38 cellular contexts compared by ENCODE assay signal in the genomic region with DNA sequence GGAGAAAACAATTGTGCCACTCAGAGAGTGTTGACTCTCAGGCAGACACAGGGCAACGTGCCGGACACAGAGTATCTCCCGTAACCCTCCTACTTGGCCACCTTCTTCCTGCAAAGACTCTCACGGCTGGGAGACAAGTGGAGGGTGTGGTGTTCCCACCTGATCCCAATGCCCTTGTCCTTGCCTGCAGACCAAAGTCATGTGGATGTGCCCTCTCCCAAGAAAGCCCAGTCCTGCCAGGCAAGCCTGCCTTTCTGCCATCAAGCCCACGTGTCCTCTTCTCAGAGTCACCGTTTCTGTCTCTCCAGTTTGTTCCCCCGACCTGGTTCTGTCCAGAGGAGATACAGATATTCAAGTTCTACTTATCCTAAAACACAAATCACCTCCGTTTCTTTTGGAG. TPM values are rescaled to one million over a fixed set of nuclear protein-coding genes. Genes with fewer than 3 reads are reported as not detected.
"Had no signal": no experiment of that assay in that cellular context is flagged by ENCODE, and none has a peak within 500 bp of the region (broad histone marks: within the 10 kb centered on the region; RNA-seq: fewer than 3 reads in every experiment).

No MANE protein-coding gene starts in this region.

- H3K27me3 ChIP-seq: ascending aorta had no signal

- H3K4me1 ChIP-seq: ascending aorta, breast epithelium had no signal

- DNase-seq: activated B cell treated with CpG ODN at 0.5 μM for 24 hours; activated CD4-positive, alpha-beta memory T cell treated with anti-CD3 and anti-CD28 coated beads for 36 hours; activated CD4-positive, alpha-beta T cell treated with anti-CD3 and anti-CD28 coated beads for 4 hours; activated CD4-positive, alpha-beta T cell treated with anti-CD3 and anti-CD28 coated beads, Interleukin-2, amount 50 U/mL, for 1 hour; activated CD4-positive, CD25-positive, alpha-beta regulatory T cell treated with anti-CD3 and anti-CD28 coated beads, Interleukin-2, amount 50 U/mL, for 72 hours; activated CD8-positive, alpha-beta memory T cell treated with anti-CD3 and anti-CD28 coated beads, Interleukin-2, amount 50 U/mL, for 4 hours; activated naive CD8-positive, alpha-beta T cell treated with anti-CD3 and anti-CD28 coated beads, Interleukin-2, amount 10 ng/mL, durations not matched to agents 7 days and 5 days; activated T-cell treated with anti-CD3 and anti-CD28 coated beads for 4 hours; activated T-cell treated with anti-CD3 and anti-CD28 coated beads, Interleukin-2, amount 50 U/mL, for 4 hours; amygdala; Karpas-422; KBM-7; NCI-H1105; NCI-H1417 treated with DMSO at 0.1 percent for 48 hours; NCI-H1694; NCI-H1930; NCI-H2081 treated with DMSO at 0.1 percent for 48 hours; NCI-H345; NCI-H510A; NCI-H526; NCI-H748 treated with DMSO at 0.1 percent for 48 hours; NK-92 treated with Interleukin-12 subunit alpha and Interleukin-12 subunit beta, amount 100 ng/mL, for 24 hours; PC-3; SIG-M5; T-helper 1 cell; T-helper 2 cell; T-helper 9 cell had no signal

- ATAC-seq: activated T-cell treated with anti-CD3 and anti-CD28 coated beads, Interleukin-2, amount 50 U/mL, for 4 hours; PC-3; Right ventricle myocardium inferior; SK-N-SH treated with all-trans-retinoic acid at 6 μM for 48 hours had no signal

- H3K4me3 ChIP-seq: ascending aorta, breast epithelium had no signal

- H3K9me3 ChIP-seq: ascending aorta, breast epithelium had no signal

- H3K36me3 ChIP-seq: ascending aorta had no signal

- H3K27ac ChIP-seq: ascending aorta, breast epithelium, RWPE1, VCaP had no signal

- FAIRE-seq: RCC 7860 had no signal

RNA-seq across cellular contexts. Expression of a gene that starts 0.7 kb away (rescaled TPM):
- total RNA-seq: activated B cell treated with CpG ODN at 0.5 μM for 24 hours; activated CD4-positive, alpha-beta memory T cell treated with anti-CD3 and anti-CD28 coated beads for 36 hours; activated naive CD8-positive, alpha-beta T cell treated with anti-CD3 and anti-CD28 coated beads, Interleukin-2, amount 10 ng/mL, durations not matched to agents 7 days and 5 days; activated T-helper 1 cell treated with anti-CD3 and anti-CD28 coated beads, Interleukin-12 subunit alpha, Interleukin-12 subunit beta, Interleukin-2, Interleukin-4 antibody, amounts not matched to agents 30 ng/mL and 10 ng/mL and 1 ng/mL, durations not matched to agents 14 hours and 24 hours and 36 hours; ascending aorta; breast epithelium; cardiac septum; MCF 10A; PC-3; Right ventricle myocardium inferior had no signal

RNA-seq across cellular contexts. Expression of a gene that starts 30.7 kb away (rescaled TPM):
- total RNA-seq: activated B cell treated with CpG ODN at 0.5 μM for 24 hours; activated CD4-positive, alpha-beta memory T cell treated with anti-CD3 and anti-CD28 coated beads for 36 hours; activated naive CD8-positive, alpha-beta T cell treated with anti-CD3 and anti-CD28 coated beads, Interleukin-2, amount 10 ng/mL, durations not matched to agents 7 days and 5 days; activated T-helper 1 cell treated with anti-CD3 and anti-CD28 coated beads, Interleukin-12 subunit alpha, Interleukin-12 subunit beta, Interleukin-2, Interleukin-4 antibody, amounts not matched to agents 30 ng/mL and 10 ng/mL and 1 ng/mL, durations not matched to agents 14 hours and 24 hours and 36 hours; ascending aorta; breast epithelium; cardiac septum; MCF 10A; PC-3; Right ventricle myocardium inferior; SK-MEL-5 had no signal
